ENCODE assay signal across 8 cellular contexts in the genomic region with DNA sequence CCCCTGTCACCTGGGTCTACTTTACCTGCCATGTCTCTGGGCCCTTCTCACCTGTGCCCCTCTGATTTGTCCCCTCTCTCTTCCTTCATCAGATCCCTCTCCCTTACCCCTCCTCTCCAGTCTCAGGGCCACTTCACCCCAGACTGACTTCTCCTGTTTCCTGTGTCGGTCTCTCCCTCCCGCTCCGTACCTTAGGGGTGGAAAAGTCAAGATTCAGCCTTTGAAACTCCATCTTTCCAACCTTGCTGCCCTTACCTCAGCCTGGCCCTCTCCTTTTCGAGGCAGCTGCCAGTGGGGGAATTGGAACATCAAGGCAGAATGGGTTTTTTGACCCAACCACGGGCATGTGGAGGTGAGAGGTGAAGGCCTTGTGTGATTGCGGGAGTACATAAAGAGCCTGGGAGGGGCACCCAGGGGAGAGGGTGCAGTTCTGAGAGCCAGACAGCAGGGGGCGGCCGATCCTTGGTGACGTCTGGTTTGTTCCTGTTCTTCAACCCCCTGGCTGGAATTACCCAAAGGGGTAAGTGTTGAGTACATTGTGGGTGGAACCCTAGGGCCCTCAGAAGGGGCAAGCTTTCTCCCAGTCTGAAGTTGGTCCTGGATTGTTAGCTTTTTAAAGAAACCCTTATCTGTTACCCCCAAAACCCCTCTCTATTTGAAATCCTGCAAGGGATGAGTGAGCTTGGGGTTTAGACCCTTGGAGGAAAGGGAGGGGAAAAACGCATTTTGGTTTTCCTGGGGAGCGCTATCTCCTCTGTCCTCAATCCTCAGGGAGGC. TPM values are rescaled to one million over a fixed set of nuclear protein-coding genes. Genes with fewer than 3 reads are reported as not detected.
DNase-seq lines count a peak whose midpoint lies in the region; ATAC-seq and TF ChIP-seq lines count a peak whose summit lies in the region.

No MANE protein-coding gene starts in this region.

- H3K9me3 ChIP-seq in endodermal cell (ENCODE audit: control insufficient read depth, low read length), result no peaks in the 10 kb centered on the region

- TF ChIP-seq CTCF in endodermal cell (conservative IDR thresholded peaks at IDR 0.05), result peak; percentile 97

- H3K9ac ChIP-seq in endodermal cell (ENCODE audit: extremely low read depth, low read length, poor library complexity, severe bottlenecking), result no peak overlapping the region

- 30 to 39% methylated on average over 4 to 11 of the region's 11 CpGs for WGBS in endodermal cell (ENCODE audit: insufficient coverage in 1 of 2, insufficient read length in 1 of 2), 2 experiments

- no peak overlapping the region for H3K4me3 ChIP-seq in endodermal cell (ENCODE audit: low read length)

- H3K27me3 ChIP-seq in endodermal cell (ENCODE audit: control insufficient read depth, insufficient read depth, low read length, poor library complexity, severe bottlenecking), result peaks cover 86% of the 10 kb centered on the region

- H3K27me3 Mint-ChIP-seq in endodermal cell (ENCODE audit: insufficient read depth), result peaks cover 93% of the 10 kb centered on the region

- no peaks in the 10 kb centered on the region for H3K36me3 ChIP-seq in endodermal cell (ENCODE audit: control insufficient read depth, insufficient read depth, low read length)

- peaks cover 43% of the 10 kb centered on the region for H3K4me1 Mint-ChIP-seq in endodermal cell

- no peaks in the 10 kb centered on the region for H3K9me3 Mint-ChIP-seq in endodermal cell

- ATAC-seq in HG03175 (IDR thresholded peaks at IDR 0.05; ENCODE audit: unreplicated experiment) (peak; percentile 63), HG03039 (IDR thresholded peaks at IDR 0.05; ENCODE audit: unreplicated experiment) (no peak)

- H3K4me3 Mint-ChIP-seq in endodermal cell, result no peak overlapping the region

- no peak overlapping the region for H3K27ac ChIP-seq in endodermal cell (ENCODE audit: low read depth, low read length)

- DNase-seq in GDM1 (lab: John Stamatoyannopoulos, UW) (peak; percentile 30), NCI-H82 (lab: John Stamatoyannopoulos, UW) (peak; percentile 88), endodermal cell (peak; percentile 93), myocyte (ENCODE audit: low read depth) (peak; percentile 64)
- peak; percentile 45 to 79 (median 73) for DNase-seq in activated CD8-positive, alpha-beta memory T cell treated with anti-CD3 and anti-CD28 coated beads for 48 hours (ENCODE audit: low read depth in 2 of 3, low spot score in 2 of 3)
- peak; percentile 56 to 59 for DNase-seq in stimulated activated CD8-positive, alpha-beta memory T cell treated with anti-CD3 and anti-CD28 coated beads, Interleukin-4, amount 100 ng/mL, for 4 hours (ENCODE audit: low read depth in 2 of 2, low spot score in 1 of 2)

- H3K36me3 Mint-ChIP-seq in endodermal cell (ENCODE audit: low read depth), result no peaks in the 10 kb centered on the region

- H3K4me1 ChIP-seq in endodermal cell (ENCODE audit: control insufficient read depth, insufficient read depth, low read length), result peaks cover 21% of the 10 kb centered on the region

- no peak overlapping the region for H3K27ac Mint-ChIP-seq in endodermal cell

RNA-seq across cellular contexts. Expression of a gene that starts 12.3 kb away (rescaled TPM):
- 10 to 100 TPM in 1 of 2 donors, 1 to 10 TPM in 1; 5.7 to 16.6 TPM for total RNA-seq in endodermal cell
- 3.0 TPM for polyA plus RNA-seq in endodermal cell (2013, experiment 1 of 2)
- 3.4 TPM for polyA plus RNA-seq in endodermal cell (2013, experiment 2 of 2)
- not detected in 2 replicates for total RNA-seq in myocyte
- polyA plus RNA-seq in myocyte (2012), result not detected

Comparison
In these comparisons a context has a peak if more than half of its experiments do, and no peak if none do; other contexts are left out.
1. DNase-seq: peak in every context shown above with its lines; median percentile 93 in endodermal cell; 88 in NCI-H82; 73 in activated CD8-positive, alpha-beta memory T cell treated with anti-CD3 and anti-CD28 coated beads for 48 hours; 64 in myocyte; 58 in stimulated activated CD8-positive, alpha-beta memory T cell treated with anti-CD3 and anti-CD28 coated beads, Interleukin-4, amount 100 ng/mL, for 4 hours; 30 in GDM1.